In the genomic region with DNA sequence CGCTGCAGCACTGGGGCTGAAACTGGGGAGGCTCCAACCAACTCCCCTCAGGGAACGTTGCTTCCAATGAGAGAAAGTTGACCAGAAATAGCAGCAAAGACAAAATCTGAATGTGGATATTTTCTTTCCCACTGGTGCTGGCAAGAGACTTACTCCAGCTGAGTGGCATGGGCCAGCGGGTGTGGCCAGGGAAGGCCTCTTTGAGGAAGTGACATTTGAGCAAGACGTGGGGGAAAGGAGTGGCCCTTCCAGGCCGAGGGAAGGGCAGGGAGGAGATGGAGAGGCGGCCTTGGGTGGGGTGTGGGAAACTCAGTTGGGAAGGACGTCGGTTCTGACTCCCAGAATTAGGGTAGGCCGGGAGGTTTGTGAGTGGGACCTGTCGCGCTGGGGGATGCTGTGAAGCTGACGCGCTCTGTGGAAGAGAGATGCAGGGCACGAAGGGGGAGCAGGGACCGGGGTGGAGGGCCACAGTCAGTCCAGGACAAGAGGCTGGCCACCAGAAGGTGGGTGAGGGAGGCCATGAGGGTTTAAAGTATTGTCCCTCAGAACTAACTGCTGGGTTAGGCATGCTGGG, we compare ENCODE assay signal across 15 cellular contexts.
DNase-seq lines count a peak whose midpoint lies in the region; ATAC-seq, FAIRE-seq and TF ChIP-seq lines count a peak whose summit lies in the region.
"Had no signal": no experiment of that assay in that cellular context is flagged by ENCODE, and none has a peak within 500 bp of the region (broad histone marks: within the 10 kb centered on the region; RNA-seq: fewer than 3 reads in every experiment).

No MANE protein-coding gene starts in this region.

- H4K20me1 ChIP-seq in BLaER1: no peaks in the 10 kb centered on the region

- TF ChIP-seq CTCF in CD14-positive monocyte (IDR thresholded peaks at IDR 0.05): no peak
- no peak for TF ChIP-seq CTCF in kidney (IDR thresholded peaks at IDR 0.05; ENCODE audit: borderline replicate concordance, extremely low read depth, insufficient read depth)

- peak overlapping the region; percentile 84 to 94 (median 92) for H3K27ac Mint-ChIP-seq in CD14-positive monocyte
- peak overlapping the region; percentile 93 for H3K27ac Mint-ChIP-seq in activated CD8-positive, alpha-beta T cell treated with anti-CD3 and anti-CD28 coated beads, Interleukin-2, amount 10 ng/mL, durations not matched to agents 7 days and 5 days
- H3K27ac Mint-ChIP-seq: progenitor cell of endocrine pancreas had no signal

- no peaks in the 10 kb centered on the region for H3K36me3 Mint-ChIP-seq in CD14-positive monocyte
- H3K36me3 Mint-ChIP-seq in activated CD8-positive, alpha-beta T cell treated with anti-CD3 and anti-CD28 coated beads, Interleukin-2, amount 10 ng/mL, durations not matched to agents 7 days and 5 days (ENCODE audit: low read depth): peaks cover 22% of the 10 kb centered on the region

- H3K4me1 Mint-ChIP-seq in CD14-positive monocyte: peaks cover 62% of the 10 kb centered on the region
- H3K4me1 Mint-ChIP-seq in activated CD8-positive, alpha-beta T cell treated with anti-CD3 and anti-CD28 coated beads, Interleukin-2, amount 10 ng/mL, durations not matched to agents 7 days and 5 days (ENCODE audit: low read depth): peaks cover 98% of the 10 kb centered on the region

- H3K9ac ChIP-seq in BLaER1 (no peak overlapping the region), kidney (ENCODE audit: low read length in 2 of 2) (no peak overlapping the region)

- CTCF ChIA-PET in activated CD8-positive, alpha-beta T cell treated with anti-CD3 and anti-CD28 coated beads, Interleukin-2, amount 10 ng/mL, durations not matched to agents 7 days and 5 days (lab: Charles Lee): interaction anchor here (1.0 to 7.3 kb wide), 15 partner anchors 19 to 212 kb away, joined by 3 to 197 read pairs (median 15); partner anchors contain the start of gene IKZF1

- H3K4me3 ChIP-seq in BLaER1: no peak overlapping the region
- no peak overlapping the region for H3K4me3 ChIP-seq in kidney (ENCODE audit: low read length in 2 of 2)
- H3K4me3 ChIP-seq: GM12878, thyroid gland had no signal

- peak; percentile 63 for DNase-seq in CD14-positive monocyte (ENCODE audit: low spot score)
- DNase-seq in activated CD8-positive, alpha-beta T cell treated with anti-CD3 and anti-CD28 coated beads, Interleukin-2, amount 10 ng/mL, durations not matched to agents 7 days and 5 days: no peak
- peak; percentile 64 for DNase-seq in kidney
- no peak for DNase-seq in mucosa of gallbladder (ENCODE audit: low spot score)
- no peak for DNase-seq in GF-D8 (lab: John Stamatoyannopoulos, UW)
- DNase-seq: activated CD4-positive, alpha-beta T cell treated with anti-CD3 and anti-CD28 coated beads, Interleukin-2, amount 50 U/mL, for 1 hour; caudate nucleus; NCI-H187 treated with DMSO at 0.1 percent for 48 hours; thyroid gland had no signal

- H3K9me3 ChIP-seq in BLaER1: no peaks in the 10 kb centered on the region
- H3K9me3 ChIP-seq in kidney (ENCODE audit: control insufficient read depth in 1 of 2, low read length in 2 of 2): no peaks in the 10 kb centered on the region
- H3K9me3 ChIP-seq: thyroid gland had no signal

- H3K27me3 Mint-ChIP-seq in CD14-positive monocyte (ENCODE audit: low read depth in 3 of 3): peaks cover 0 to 11% (median 0%) of the 10 kb centered on the region in 3 donors
- no peaks in the 10 kb centered on the region for H3K27me3 Mint-ChIP-seq in activated CD8-positive, alpha-beta T cell treated with anti-CD3 and anti-CD28 coated beads, Interleukin-2, amount 10 ng/mL, durations not matched to agents 7 days and 5 days (ENCODE audit: low read depth)

- H3K27me3 ChIP-seq in BLaER1: no peaks in the 10 kb centered on the region
- H3K27me3 ChIP-seq: thyroid gland had no signal

- peak overlapping the region; percentile 72; the same call in 1 of the 2 replicates for H3K4me2 ChIP-seq in BLaER1

- intact Hi-C loops in CD14-positive monocyte (cut with micrococcal nuclease) (loop anchor here (5.0 kb wide), 2 partner anchors 100 to 110 kb away; no protein-coding TSS in a partner anchor), kidney (cut with DNase I) (no loop called here)

- H3K9me3 Mint-ChIP-seq in CD14-positive monocyte: no peaks in the 10 kb centered on the region
- no peaks in the 10 kb centered on the region for H3K9me3 Mint-ChIP-seq in activated CD8-positive, alpha-beta T cell treated with anti-CD3 and anti-CD28 coated beads, Interleukin-2, amount 10 ng/mL, durations not matched to agents 7 days and 5 days (ENCODE audit: insufficient read depth)

- FAIRE-seq in kidney (lab: Jason Lieb, UNC): no peak
- FAIRE-seq: GM12878, islet of Langerhans, RCC 7860 had no signal

- H3K4me1 ChIP-seq in BLaER1 (peaks cover 96% of the 10 kb centered on the region), kidney (ENCODE audit: control insufficient read depth in 1 of 2, insufficient read depth in 1 of 2, low read depth in 1 of 2, low read length in 2 of 2) (no peaks in the 10 kb centered on the region)
- H3K4me1 ChIP-seq: thyroid gland had no signal

- H3K36me3 ChIP-seq in BLaER1: no peaks in the 10 kb centered on the region
- no peaks in the 10 kb centered on the region for H3K36me3 ChIP-seq in kidney (ENCODE audit: control insufficient read depth in 1 of 2, insufficient read depth in 2 of 2, low read length in 2 of 2)
- H3K36me3 ChIP-seq: thyroid gland had no signal

- peak overlapping the region; percentile 69 for H3K27ac ChIP-seq in BLaER1
- no peak overlapping the region for H3K27ac ChIP-seq in kidney (ENCODE audit: low read depth in 2 of 2, low read length in 2 of 2)
- H3K27ac ChIP-seq: thyroid gland had no signal

- POLR2A ChIA-PET in activated CD8-positive, alpha-beta T cell treated with anti-CD3 and anti-CD28 coated beads, Interleukin-2, amount 10 ng/mL, durations not matched to agents 7 days and 5 days (lab: Charles Lee): interaction anchor here (1.5 to 3.9 kb wide), 6 partner anchors 20 to 110 kb away, joined by 4 to 127 read pairs (median 15); partner anchors contain the start of gene IKZF1

- H3K4me3 Mint-ChIP-seq in CD14-positive monocyte: peak overlapping the region; percentile 58 to 78
- peak overlapping the region; percentile 27 for H3K4me3 Mint-ChIP-seq in activated CD8-positive, alpha-beta T cell treated with anti-CD3 and anti-CD28 coated beads, Interleukin-2, amount 10 ng/mL, durations not matched to agents 7 days and 5 days

- no peak for ATAC-seq in activated CD8-positive, alpha-beta T cell treated with anti-CD3 and anti-CD28 coated beads, Interleukin-2, amount 10 ng/mL, durations not matched to agents 7 days and 5 days
- no peak for ATAC-seq in GM18907 (IDR thresholded peaks at IDR 0.05; ENCODE audit: unreplicated experiment)
- ATAC-seq: GM12878 had no signal

Comparison
In these comparisons a context has a peak if more than half of its experiments do, and no peak if none do; other contexts are left out.
1. DNase-seq: peak in CD14-positive monocyte (single experiment) and kidney (single experiment); none in activated CD8-positive, alpha-beta T cell treated with anti-CD3 and anti-CD28 coated beads, Interleukin-2, amount 10 ng/mL, durations not matched to agents 7 days and 5 days (single experiment), mucosa of gallbladder (single experiment) and GF-D8 (single experiment).